In genomic region chr4:77600521-77601451, GRCh38 we compare ENCODE assay signal across 8 cellular contexts. TPM values are rescaled to one million over a fixed set of nuclear protein-coding genes. Genes with fewer than 3 reads are reported as not detected.
A peak's percentile ranks its signal among the peaks of the same experiment; 100 is the strongest.
DNase-seq lines count a peak whose midpoint lies in the region; ATAC-seq and TF ChIP-seq lines count a peak whose summit lies in the region.

No MANE protein-coding gene starts in this region.

- ATAC-seq in GM18861 (IDR thresholded peaks at IDR 0.05; ENCODE audit: unreplicated experiment) (no peak), HG03521 (IDR thresholded peaks at IDR 0.05; ENCODE audit: unreplicated experiment) (no peak)

- TF ChIP-seq POLR2A in esophagus squamous epithelium (IDR thresholded peaks at IDR 0.05): no peak

- intact Hi-C loops in esophagus squamous epithelium (cut with DNase I): loop anchor here (10.0 kb wide), 1 partner anchor 216 kb away; no protein-coding TSS in a partner anchor

- H3K4me3 ChIP-seq in BE2C (ENCODE audit: low read depth, low read length) (no peak overlapping the region), esophagus squamous epithelium (no peak overlapping the region)

- H3K9me3 ChIP-seq in BE2C (no peaks in the 10 kb centered on the region), esophagus squamous epithelium (no peaks in the 10 kb centered on the region)

- no peaks in the 10 kb centered on the region for H3K4me1 ChIP-seq in BE2C
- H3K4me1 ChIP-seq in esophagus squamous epithelium: peaks cover 0 to 9% (median 0%) of the 10 kb centered on the region in 3 donors

- TF ChIP-seq CTCF in BE2C (IDR thresholded peaks at IDR 0.05; ENCODE audit: low read depth, low read length): peak; percentile 93
- TF ChIP-seq CTCF in GM12801 (IDR thresholded peaks at IDR 0.05; ENCODE audit: extremely low read depth, insufficient read length): peak; percentile 71
- peak; percentile 23 to 76 (median 72) for TF ChIP-seq CTCF in esophagus squamous epithelium (IDR thresholded peaks at IDR 0.05)

- no peaks in the 10 kb centered on the region for H3K36me3 ChIP-seq in BE2C
- no peaks in the 10 kb centered on the region for H3K36me3 ChIP-seq in esophagus squamous epithelium

- WGBS in esophagus squamous epithelium, 2 donors: 20 to 28% methylated on average over 6 of the region's 6 CpGs

- no peak overlapping the region for H3K27ac ChIP-seq in esophagus squamous epithelium

- DNase-seq in BE2C (peak; percentile 21), HT-29 (ENCODE audit: low spot score) (peak; percentile 52), SKM-1 treated with dmso at 0.1 percent for 144 hours (lab: John Stamatoyannopoulos, UW; ENCODE audit: unreplicated experiment) (peak; percentile 25), esophagus squamous epithelium (lab: John Stamatoyannopoulos, UW) (no peak), pons (ENCODE audit: low spot score) (peak; percentile 10)

- peaks cover 25% of the 10 kb centered on the region for H3K27me3 ChIP-seq in BE2C
- H3K27me3 ChIP-seq in esophagus squamous epithelium: peaks cover 0 to 21% (median 0%) of the 10 kb centered on the region in 4 donors

RNA-seq across cellular contexts. Expression of gene CXCL13, which starts 4.8 kb away (rescaled TPM):
- not detected for polyA plus RNA-seq in BE2C (2012; ENCODE audit: insufficient read depth, insufficient read length, low read depth)
- not detected in 2 replicates for total RNA-seq in HT-29 (2014; rRNA removed; shearing (Covaris generic))
- 1 to 10 TPM in 2 of 4 donors, not detected in 2; 2.2 to 2.4 TPM for total RNA-seq in esophagus squamous epithelium
